Comparison of ENCODE assay signal across 8 cellular contexts in genomic region chr19:46860846-46861690, GRCh38. TPM values are rescaled to one million over a fixed set of nuclear protein-coding genes. Genes with fewer than 3 reads are reported as not detected.
DNase-seq lines count a peak whose midpoint lies in the region; ATAC-seq, FAIRE-seq and TF ChIP-seq lines count a peak whose summit lies in the region.

TSS of gene ARHGAP35 (plus strand) at chr19:46860997. CDS start at chr19:46918676, 57,679 bp downstream.

- TF ChIP-seq CTCF in coronary artery (IDR thresholded peaks at IDR 0.05) (no peak), HepG2 (CRISPR knock-in tag; IDR thresholded peaks at IDR 0.05) (no peak)

- no peaks in the 10 kb centered on the region for H3K9me3 ChIP-seq in HepG2 (ENCODE audit: low read length)

- H3K79me2 ChIP-seq in HepG2 (ENCODE audit: insufficient read depth, low read length) = peaks cover 47% of the 10 kb centered on the region

- DNase-seq in T-helper 2 cell (peak in 3 of 5 experiments; percentile 72 to 94 (median 77)), coronary artery (ENCODE audit: low spot score) (no peak), HepG2 (ENCODE audit: low spot score) (no peak), cerebellar cortex (ENCODE audit: low spot score) (no peak), GF-D8 (lab: John Stamatoyannopoulos, UW) (no peak)
- DNase-seq in stimulated activated naive CD8-positive, alpha-beta T cell treated with anti-CD3 and anti-CD28 coated beads, Interleukin-15, Interleukin-2, amounts not matched to agents 100 U/mL and 50 U/mL, for 24 hours = peak; percentile 39

- no peak; a peak in 1 of 4 replicates for TF ChIP-seq EP300 in HepG2 (IDR thresholded peaks at IDR 0.05; ENCODE audit: low read depth in 2 of 2, low read length in 2 of 2)
- TF ChIP-seq EP300 in HepG2 (CRISPR knock-in tag; IDR thresholded peaks at IDR 0.05; ENCODE audit: borderline replicate concordance) = no peak

- H4K20me1 ChIP-seq in HepG2 (ENCODE audit: insufficient read depth, low read length) = peaks cover 39% of the 10 kb centered on the region

- no peak for FAIRE-seq in HepG2 (lab: Jason Lieb, UNC)

- in situ Hi-C loops in HepG2 (cut with HindIII; ENCODE audit: extremely low pct_ligation_motif_present, low pct_unique_long_range_greater_than_20kb) = no loop called here

- peak within 1 kb of the TSS; percentile 82 for H3K4me3 ChIP-seq in coronary artery
- H3K4me3 ChIP-seq in HepG2 (replicated peaks in 1 of 3; ENCODE audit: insufficient read depth in 1 of 3, low read depth in 2 of 3, low read length in 3 of 3) = peak within 1 kb of the TSS; percentile 70 to 95 (median 86)

- peaks cover 64% of the 10 kb centered on the region for H3K4me1 ChIP-seq in HepG2 (ENCODE audit: insufficient read depth, low read length)

- H3K4me2 ChIP-seq in HepG2 (ENCODE audit: low read depth, low read length) = peak within 1 kb of the TSS; percentile 97

- TF ChIP-seq RAD21 in HepG2 (CRISPR knock-in tag; IDR thresholded peaks at IDR 0.05) = no peak

- H3K27ac ChIP-seq in coronary artery (peak within 1 kb of the TSS; percentile 96 to 97), HepG2 (ENCODE audit: extremely low read length, insufficient read depth, low read length) (peak within 1 kb of the TSS; percentile 100)

- TF ChIP-seq POLR2A in GM18505 (IDR thresholded peaks at IDR 0.05; ENCODE audit: borderline replicate concordance, extremely low read depth, insufficient read depth, insufficient read length) (no peak), HepG2 (IDR thresholded peaks at IDR 0.05; ENCODE audit: insufficient read depth in 1 of 2, low read depth in 2 of 2, low read length in 2 of 2) (no peak)

- BruUV-seq in HepG2 (replicated peaks; lab: Mats Ljungman, UMichigan) = no TSS peak

- POLR2A ChIA-PET in HepG2 (lab: Yijun Ruan, JAX) = interaction anchor here (0.8 to 2.7 kb wide), 14 partner anchors 8 to 252 kb away, joined by 3 to 25 read pairs (median 4); partner anchors contain the start of genes AP2S1, SLC1A5 and ZC3H4

- H3K36me3 ChIP-seq in HepG2 (replicated peaks in 1 of 2; ENCODE audit: control insufficient read depth in 1 of 2, insufficient read depth in 2 of 2, low read length in 2 of 2) = no peaks in the 10 kb centered on the region; a peak in 1 of 5 replicates

- peak within 1 kb of the TSS; percentile 99 for H3K9ac ChIP-seq in HepG2 (ENCODE audit: insufficient read depth, low read depth, low read length)

- no peaks in the 10 kb centered on the region; a peak in 1 of 5 replicates for H3K27me3 ChIP-seq in HepG2 (ENCODE audit: control insufficient read depth in 1 of 2, insufficient read depth in 2 of 2, low read length in 2 of 2)

- CTCF ChIA-PET in HepG2 (lab: Yijun Ruan, JAX; ENCODE audit: low intra/inter-chr PET ratio, low total read pairs) = no interaction called here

- ATAC-seq in GM18505 (IDR thresholded peaks at IDR 0.05; ENCODE audit: unreplicated experiment) = peak; percentile 7
- ATAC-seq in HG03095 (IDR thresholded peaks at IDR 0.05; ENCODE audit: unreplicated experiment) = peak; percentile 3
- peak; percentile 0 for ATAC-seq in HepG2
- ATAC-seq in stimulated activated naive CD8-positive, alpha-beta T cell treated with anti-CD3 and anti-CD28 coated beads, Interleukin-15, Interleukin-2, amounts not matched to agents 100 U/mL and 50 U/mL, for 24 hours = peak; percentile 0

- intact Hi-C loops in HepG2 (cut with micrococcal nuclease; ENCODE audit: unreplicated experiment) = no loop called here

- H2AFZ ChIP-seq in HepG2 (ENCODE audit: low read length) = no peak within 1 kb of the TSS

- 2% methylated on average over 10 of the region's 91 CpGs for WGBS in HepG2 (ENCODE audit: low lambda C conversion rate)

TF ChIP-seq in HepG2, 621 proteins besides CTCF, POLR2A, EP300 and RAD21 (continues in another document):
- TF ChIP-seq YY1 (IDR thresholded peaks at IDR 0.05; ENCODE audit: insufficient read depth, insufficient replicate concordance, low read depth, low read length) (peak; percentile 89), ZNF777 (CRISPR knock-in tag; IDR thresholded peaks at IDR 0.05) (peak; percentile 50; the same call in 1 of the 2 replicates), SIN3A (IDR thresholded peaks at IDR 0.05; ENCODE audit: borderline replicate concordance, low read depth, low read length) (peak; percentile 40; the same call in 1 of the 2 replicates), ZFY (CRISPR knock-in tag; IDR thresholded peaks at IDR 0.05) (peak; percentile 20; the same call in 1 of the 2 replicates), CREB3 (CRISPR knock-in tag; IDR thresholded peaks at IDR 0.05) (0 out of 2 replicates have a peak, but pooled peaks have one; percentile 10), ASH2L (IDR thresholded peaks at IDR 0.05; ENCODE audit: insufficient read length, low read depth, low read length) (no peak), TRAFD1 (CRISPR knock-in tag; IDR thresholded peaks at IDR 0.05; ENCODE audit: borderline replicate concordance) (no peak), ZSCAN20 (CRISPR knock-in tag; IDR thresholded peaks at IDR 0.05; ENCODE audit: borderline replicate concordance) (0 out of 2 replicates have a peak, but pooled peaks have one; percentile 7), AGO2 (optimal IDR thresholded peaks at IDR 0.05; ENCODE audit: low read depth, low read length) (peak; percentile 47), BCL6 (CRISPR knock-in tag; IDR thresholded peaks at IDR 0.05) (no peak), ZNF275 (CRISPR knock-in tag; IDR thresholded peaks at IDR 0.05; ENCODE audit: borderline replicate concordance) (0 out of 2 replicates have a peak, but pooled peaks have one; percentile 50), EED (CRISPR knock-in tag; IDR thresholded peaks at IDR 0.05) (no peak), ZNF776 (CRISPR knock-in tag; IDR thresholded peaks at IDR 0.05) (0 out of 2 replicates have a peak, but pooled peaks have one; percentile 35), RBFOX2 (IDR thresholded peaks at IDR 0.05; ENCODE audit: low read depth, low read length) (peak; percentile 88)

RNA-seq across cellular contexts. Expression of gene ARHGAP35, which starts in this region (rescaled TPM):
- 30.1 and 39.9 TPM in 2 replicates for total RNA-seq in HepG2 (2016; rRNA removed; fragmentation: Illumina TruSeq; extraction: Trizol)
- total RNA-seq in HepG2 (2016; cell fraction: cytosol; rRNA removed; fragmentation: Illumina TruSeq; extraction: Trizol; ENCODE audit: low read depth) = 7.4 and 8.7 TPM in 2 replicates
- 30.9 and 34.3 TPM in 2 replicates for total RNA-seq in HepG2 (2016; cell fraction: insoluble cytoplasmic fraction; rRNA removed; fragmentation: Illumina TruSeq; extraction: Trizol)
- 22.3 and 27.4 TPM in 2 replicates for total RNA-seq in HepG2 (2016; cell fraction: membrane; rRNA removed; fragmentation: Illumina TruSeq; extraction: Trizol)
- total RNA-seq in HepG2 (2016; cell fraction: nucleus; rRNA removed; fragmentation: Illumina TruSeq; extraction: Trizol) = 30.0 and 36.8 TPM in 2 replicates
- 28.3 and 30.2 TPM in 2 replicates for polyA plus RNA-seq in HepG2 (2011; rRNA removed)
- 19.6 and 22.6 TPM in 2 replicates for polyA plus RNA-seq in HepG2 (2011; cell fraction: cytosol; rRNA removed)
- polyA plus RNA-seq in HepG2 (2011; cell fraction: nucleus; rRNA removed) = 21.7 and 24.1 TPM in 2 replicates
- 33.6 and 34.8 TPM in 2 replicates for polyA plus RNA-seq in HepG2 (2012)
- 1.4 and 1.7 TPM in 2 replicates for polyA plus RNA-seq in HepG2 (2016; cell fraction: cytosol; fragmentation: Illumina TruSeq; extraction: Trizol; ENCODE audit: low read depth)
- 17.7 and 24.1 TPM in 2 replicates for polyA plus RNA-seq in HepG2 (2016; cell fraction: insoluble cytoplasmic fraction; fragmentation: Illumina TruSeq; extraction: Trizol; ENCODE audit: low read depth)
- polyA plus RNA-seq in HepG2 (2016; cell fraction: membrane; fragmentation: Illumina TruSeq; extraction: Trizol; ENCODE audit: low read depth) = 3.9 and 5.5 TPM in 2 replicates
- polyA plus RNA-seq in HepG2 (2016; cell fraction: nucleus; fragmentation: Illumina TruSeq; extraction: Trizol; ENCODE audit: insufficient read depth, low read depth) = 28.8 and 32.3 TPM in 2 replicates
- polyA minus RNA-seq in HepG2 (2011; rRNA and poly(A)+ RNA removed; ENCODE audit: low replicate concordance) = 33.9 and 80.3 TPM in 2 replicates
- polyA minus RNA-seq in HepG2 (2011; cell fraction: cytosol; rRNA and poly(A)+ RNA removed) = 28.8 and 37.8 TPM in 2 replicates
- 41.6 and 55.4 TPM in 2 replicates for polyA minus RNA-seq in HepG2 (2011; cell fraction: nucleus; rRNA and poly(A)+ RNA removed)

Comparison
In these comparisons a context has a peak if more than half of its experiments do, and no peak if none do; other contexts are left out.
1. DNase-seq: peak in T-helper 2 cell (3 of 5) and stimulated activated naive CD8-positive, alpha-beta T cell treated with anti-CD3 and anti-CD28 coated beads, Interleukin-15, Interleukin-2, amounts not matched to agents 100 U/mL and 50 U/mL, for 24 hours (single experiment); none in coronary artery (single experiment), HepG2 (single experiment), cerebellar cortex (single experiment) and GF-D8 (single experiment).
2. Peak in every context shown above with its lines, with median percentiles within 50 percentile points of each other: ATAC-seq.